8 cellular contexts compared by ENCODE assay signal in genomic region chr11:75563978-75564552, GRCh38. TPM values are rescaled to one million over a fixed set of nuclear protein-coding genes. Genes with fewer than 3 reads are reported as not detected.
A peak's percentile ranks its signal among the peaks of the same experiment; 100 is the strongest.
DNase-seq lines count a peak whose midpoint lies in the region; ATAC-seq and TF ChIP-seq lines count a peak whose summit lies in the region.

No MANE protein-coding gene starts in this region.

- H3K4me1 ChIP-seq in CD8-positive, alpha-beta memory T cell (ENCODE audit: insufficient read depth, low read length), result peaks cover 27% of the 10 kb centered on the region
- H3K4me1 ChIP-seq in RWPE2 (ENCODE audit: insufficient read depth, poor library complexity, severe bottlenecking) (peaks cover 9% of the 10 kb centered on the region), esophagus (ENCODE audit: control insufficient read depth in 2 of 2, insufficient read depth in 2 of 2, low read length in 1 of 2) (peaks cover 9 to 22% of the 10 kb centered on the region in 2 donors)

- no peaks in the 10 kb centered on the region for H3K36me3 ChIP-seq in CD8-positive, alpha-beta memory T cell (ENCODE audit: insufficient read depth, low read length)
- H3K36me3 ChIP-seq in RWPE2 (ENCODE audit: low read depth) (peaks cover 39% of the 10 kb centered on the region), esophagus (ENCODE audit: control insufficient read depth in 2 of 2, insufficient read depth in 2 of 2, low read length in 1 of 2) (peaks cover 0 to 16% of the 10 kb centered on the region in 2 donors)

- POLR2A ChIA-PET in CD8-positive, alpha-beta memory T cell (lab: Charles Lee), result interaction anchor here (0.7 kb wide), 1 partner anchor 246 kb away, joined by 6 read pairs; no protein-coding TSS in a partner anchor
- POLR2A ChIA-PET in naive thymus-derived CD8-positive, alpha-beta T cell (lab: Charles Lee), result no interaction called here

- peaks cover 0 to 30% (median 2%) of the 10 kb centered on the region in 3 donors for H3K36me3 Mint-ChIP-seq in CD8-positive, alpha-beta memory T cell
- peaks cover 0 to 16% (median 2%) of the 10 kb centered on the region in 3 donors for H3K36me3 Mint-ChIP-seq in naive thymus-derived CD8-positive, alpha-beta T cell

- CTCF ChIA-PET in CD8-positive, alpha-beta memory T cell (lab: Charles Lee), result interaction anchor here (5.5 kb wide), 1 partner anchor 12 kb away, joined by 44 read pairs; no protein-coding TSS in a partner anchor

- peaks cover 41 to 61% (median 52%) of the 10 kb centered on the region in 3 donors for H3K4me1 Mint-ChIP-seq in CD8-positive, alpha-beta memory T cell
- H3K4me1 Mint-ChIP-seq in naive thymus-derived CD8-positive, alpha-beta T cell, result peaks cover 21 to 58% (median 49%) of the 10 kb centered on the region in 4 donors

- ATAC-seq in RWPE2 (ENCODE audit: low read depth), result peak; percentile 22
- ATAC-seq in naive thymus-derived CD8-positive, alpha-beta T cell, result no peak
- ATAC-seq in GM21360 (IDR thresholded peaks at IDR 0.05; ENCODE audit: unreplicated experiment), result no peak
- ATAC-seq in HG02885 (IDR thresholded peaks at IDR 0.05; ENCODE audit: poor library complexity, unreplicated experiment), result no peak
- ATAC-seq in HG03196 (IDR thresholded peaks at IDR 0.05; ENCODE audit: unreplicated experiment), result no peak

- H3K27ac ChIP-seq in CD8-positive, alpha-beta memory T cell (ENCODE audit: low read depth, low read length), result peak overlapping the region; percentile 90
- peak overlapping the region; percentile 92 for H3K27ac ChIP-seq in RWPE2 (ENCODE audit: poor library complexity, severe bottlenecking)
- H3K27ac ChIP-seq in esophagus (ENCODE audit: low read depth in 2 of 2, low read length in 1 of 2), result peak overlapping the region; percentile 96 to 98

- TF ChIP-seq CTCF in RWPE2 (IDR thresholded peaks at IDR 0.05; ENCODE audit: poor library complexity, severe bottlenecking), result peak; percentile 39

- no peak for DNase-seq in CD8-positive, alpha-beta memory T cell
- no peak for DNase-seq in RWPE2 (ENCODE audit: low spot score)
- peak in 1 of 10 donors; percentile 22 for DNase-seq in naive thymus-derived CD8-positive, alpha-beta T cell
- DNase-seq in activated CD8-positive, alpha-beta memory T cell treated with anti-CD3 and anti-CD28 coated beads, Interleukin-2, amount 50 U/mL, for 4 hours, result no peak

- H3K27me3 Mint-ChIP-seq in CD8-positive, alpha-beta memory T cell, result peaks cover 0 to 4% of the 10 kb centered on the region in 2 donors
- no peaks in the 10 kb centered on the region for H3K27me3 Mint-ChIP-seq in naive thymus-derived CD8-positive, alpha-beta T cell

- H3K9me3 ChIP-seq in CD8-positive, alpha-beta memory T cell (ENCODE audit: low read length), result no peaks in the 10 kb centered on the region
- no peaks in the 10 kb centered on the region for H3K9me3 ChIP-seq in RWPE2 (ENCODE audit: severe bottlenecking)
- H3K9me3 ChIP-seq in esophagus (ENCODE audit: control insufficient read depth in 2 of 2, insufficient read depth in 1 of 2, low read depth in 1 of 2, low read length in 1 of 2), result no peaks in the 10 kb centered on the region

- no peaks in the 10 kb centered on the region for H3K27me3 ChIP-seq in CD8-positive, alpha-beta memory T cell (ENCODE audit: insufficient read depth, low read length, poor library complexity, severe bottlenecking)
- H3K27me3 ChIP-seq in RWPE2 (ENCODE audit: insufficient read depth, poor library complexity, severe bottlenecking) (no peaks in the 10 kb centered on the region), esophagus (ENCODE audit: control insufficient read depth in 1 of 2, insufficient read depth in 2 of 2, low read length in 2 of 2) (no peaks in the 10 kb centered on the region)

- H3K4me3 Mint-ChIP-seq in CD8-positive, alpha-beta memory T cell, result peak overlapping the region; percentile 92 to 100 (median 99)
- H3K4me3 Mint-ChIP-seq in naive thymus-derived CD8-positive, alpha-beta T cell, result peak overlapping the region; percentile 96 to 99 (median 98)

- no peaks in the 10 kb centered on the region for H3K9me3 Mint-ChIP-seq in CD8-positive, alpha-beta memory T cell
- H3K9me3 Mint-ChIP-seq in naive thymus-derived CD8-positive, alpha-beta T cell, result no peaks in the 10 kb centered on the region

- 19 to 43% methylated on average over 9 of the region's 9 CpGs for WGBS in esophagus, 2 donors

- peak overlapping the region; percentile 57 to 97 (median 88) for H3K27ac Mint-ChIP-seq in CD8-positive, alpha-beta memory T cell
- H3K27ac Mint-ChIP-seq in naive thymus-derived CD8-positive, alpha-beta T cell, result peak overlapping the region; percentile 39 to 98 (median 95)

- no peak overlapping the region for H3K4me3 ChIP-seq in CD8-positive, alpha-beta memory T cell (ENCODE audit: low read length)
- H3K4me3 ChIP-seq in RWPE2 (ENCODE audit: severe bottlenecking) (peak overlapping the region; percentile 60), esophagus (ENCODE audit: low read depth in 1 of 2, low read length in 2 of 2) (peak overlapping the region; percentile 81 to 85)

RNA-seq across cellular contexts. Expression of gene SERPINH1, which starts 2.0 kb away (rescaled TPM):
- total RNA-seq in CD8-positive, alpha-beta memory T cell, result 10 to 100 TPM; 20.7 to 21.1 TPM
- polyA plus RNA-seq in CD8-positive, alpha-beta memory T cell, result 8.4 TPM
- 10 to 100 TPM; 20.0 to 27.1 TPM for polyA plus RNA-seq in esophagus
- total RNA-seq in naive thymus-derived CD8-positive, alpha-beta T cell, result 10 to 100 TPM; 10.1 to 11.6 TPM
- polyA plus RNA-seq in naive thymus-derived CD8-positive, alpha-beta T cell, result 1 to 10 TPM; 1.6 to 4.5 (median 2.8) TPM

RNA-seq across cellular contexts. Expression of gene GDPD5, which starts 38.3 kb away (rescaled TPM):
- total RNA-seq in CD8-positive, alpha-beta memory T cell, result 1 to 10 TPM; 8.9 to 9.1 TPM
- 10.4 TPM for polyA plus RNA-seq in CD8-positive, alpha-beta memory T cell
- polyA plus RNA-seq in esophagus, result 1 to 10 TPM; 1.9 to 3.0 TPM
- 10 to 100 TPM; 13.1 to 13.4 TPM for total RNA-seq in naive thymus-derived CD8-positive, alpha-beta T cell
- polyA plus RNA-seq in naive thymus-derived CD8-positive, alpha-beta T cell, result 1 to 10 TPM; 4.2 to 5.1 (median 4.3) TPM
